In genomic region chr20:5933802-5934436, GRCh38 we compare ENCODE assay signal across 8 cellular contexts. TPM values are rescaled to one million over a fixed set of nuclear protein-coding genes. Genes with fewer than 3 reads are reported as not detected.
DNase-seq lines count a peak whose midpoint lies in the region; ATAC-seq and TF ChIP-seq lines count a peak whose summit lies in the region.

No MANE protein-coding gene starts in this region.

- 74% methylated on average over 7 of the region's 7 CpGs for WGBS in liver

- H3K4me1 Mint-ChIP-seq in activated CD4-positive, alpha-beta T cell treated with anti-CD3 and anti-CD28 coated beads, Interleukin-2, amount 10 ng/mL, durations not matched to agents 7 days and 5 days: no peaks in the 10 kb centered on the region
- no peaks in the 10 kb centered on the region for H3K4me1 Mint-ChIP-seq in activated CD8-positive, alpha-beta memory T cell treated with anti-CD3 and anti-CD28 coated beads, Interleukin-2, amount 10 ng/mL, durations not matched to agents 7 days and 5 days

- H3K27ac ChIP-seq in liver (ENCODE audit: low read depth in 1 of 2, low read length in 2 of 2) (no peak overlapping the region), Peyer's patch (no peak overlapping the region), vagina (no peak overlapping the region)

- H3K9me3 Mint-ChIP-seq in activated CD4-positive, alpha-beta T cell treated with anti-CD3 and anti-CD28 coated beads, Interleukin-2, amount 10 ng/mL, durations not matched to agents 7 days and 5 days: no peaks in the 10 kb centered on the region
- no peaks in the 10 kb centered on the region for H3K9me3 Mint-ChIP-seq in activated CD8-positive, alpha-beta memory T cell treated with anti-CD3 and anti-CD28 coated beads, Interleukin-2, amount 10 ng/mL, durations not matched to agents 7 days and 5 days (ENCODE audit: low read depth)

- peaks cover 1% of the 10 kb centered on the region for H3K27me3 Mint-ChIP-seq in activated CD4-positive, alpha-beta T cell treated with anti-CD3 and anti-CD28 coated beads, Interleukin-2, amount 10 ng/mL, durations not matched to agents 7 days and 5 days
- peaks cover 6% of the 10 kb centered on the region for H3K27me3 Mint-ChIP-seq in activated CD8-positive, alpha-beta memory T cell treated with anti-CD3 and anti-CD28 coated beads, Interleukin-2, amount 10 ng/mL, durations not matched to agents 7 days and 5 days

- ATAC-seq in SK-N-SH treated with all-trans-retinoic acid at 6 μM for 48 hours: peak; percentile 80
- no peak for ATAC-seq in activated CD8-positive, alpha-beta memory T cell treated with anti-CD3 and anti-CD28 coated beads, Interleukin-2, amount 10 ng/mL, durations not matched to agents 7 days and 5 days

- H3K4me3 Mint-ChIP-seq in activated CD4-positive, alpha-beta T cell treated with anti-CD3 and anti-CD28 coated beads, Interleukin-2, amount 10 ng/mL, durations not matched to agents 7 days and 5 days: no peak overlapping the region
- H3K4me3 Mint-ChIP-seq in activated CD8-positive, alpha-beta memory T cell treated with anti-CD3 and anti-CD28 coated beads, Interleukin-2, amount 10 ng/mL, durations not matched to agents 7 days and 5 days: no peak overlapping the region

- H3K9ac ChIP-seq in liver (ENCODE audit: low read depth in 1 of 2, low read length in 2 of 2): no peak overlapping the region

- POLR2A ChIA-PET in activated CD4-positive, alpha-beta T cell treated with anti-CD3 and anti-CD28 coated beads, Interleukin-2, amount 10 ng/mL, durations not matched to agents 7 days and 5 days (lab: Charles Lee): no interaction called here

- no peak overlapping the region for H3K27ac Mint-ChIP-seq in activated CD4-positive, alpha-beta T cell treated with anti-CD3 and anti-CD28 coated beads, Interleukin-2, amount 10 ng/mL, durations not matched to agents 7 days and 5 days
- no peak overlapping the region for H3K27ac Mint-ChIP-seq in activated CD8-positive, alpha-beta memory T cell treated with anti-CD3 and anti-CD28 coated beads, Interleukin-2, amount 10 ng/mL, durations not matched to agents 7 days and 5 days

- TF ChIP-seq POLR2A in Peyer's patch (IDR thresholded peaks at IDR 0.05): no peak
- no peak for TF ChIP-seq POLR2A in vagina (IDR thresholded peaks at IDR 0.05)

- H3K27me3 ChIP-seq in liver (ENCODE audit: control insufficient read depth in 4 of 4, insufficient read depth in 4 of 4, low read length in 3 of 4): no peaks in the 10 kb centered on the region
- H3K27me3 ChIP-seq in Peyer's patch: no peaks in the 10 kb centered on the region
- no peaks in the 10 kb centered on the region for H3K27me3 ChIP-seq in vagina

- peaks cover 0 to 11% (median 6%) of the 10 kb centered on the region in 4 donors for H3K36me3 ChIP-seq in liver (ENCODE audit: control insufficient read depth in 4 of 4, insufficient read depth in 3 of 4, low read depth in 1 of 4, low read length in 3 of 4)
- H3K36me3 ChIP-seq in Peyer's patch: peaks cover 0 to 16% (median 0%) of the 10 kb centered on the region in 3 donors
- H3K36me3 ChIP-seq in vagina: peaks cover 0 to 9% of the 10 kb centered on the region in 2 donors

- DNase-seq in activated CD4-positive, alpha-beta T cell treated with anti-CD3 and anti-CD28 coated beads, Interleukin-2, amount 10 ng/mL, durations not matched to agents 7 days and 5 days: peak; percentile 24
- no peak for DNase-seq in activated CD4-positive, alpha-beta T cell treated with anti-CD3 and anti-CD28 coated beads for 1 hour
- DNase-seq in HT-29 (ENCODE audit: low spot score): peak; percentile 49
- DNase-seq in Peyer's patch: no peak
- DNase-seq in vagina (ENCODE audit: extremely low spot score in 2 of 2): no peak
- DNase-seq in activated CD8-positive, alpha-beta memory T cell treated with anti-CD3 and anti-CD28 coated beads, Interleukin-2, amount 10 ng/mL, durations not matched to agents 7 days and 5 days: no peak

- no peak overlapping the region for H3K4me3 ChIP-seq in liver (ENCODE audit: low read depth in 1 of 3, low read length in 3 of 3)
- no peak overlapping the region for H3K4me3 ChIP-seq in Peyer's patch
- H3K4me3 ChIP-seq in vagina: no peak overlapping the region

- peak; percentile 17 to 41 for TF ChIP-seq RAD21 in liver (IDR thresholded peaks at IDR 0.05)

- peaks cover 5% of the 10 kb centered on the region for H3K36me3 Mint-ChIP-seq in activated CD4-positive, alpha-beta T cell treated with anti-CD3 and anti-CD28 coated beads, Interleukin-2, amount 10 ng/mL, durations not matched to agents 7 days and 5 days (ENCODE audit: low read depth)
- H3K36me3 Mint-ChIP-seq in activated CD8-positive, alpha-beta memory T cell treated with anti-CD3 and anti-CD28 coated beads, Interleukin-2, amount 10 ng/mL, durations not matched to agents 7 days and 5 days: peaks cover 2% of the 10 kb centered on the region

- no peak for TF ChIP-seq CTCF in liver (IDR thresholded peaks at IDR 0.05; ENCODE audit: low read depth, low read length, missing input control)
- peak in 3 of 6 experiments; percentile 13 to 24 (median 17) for TF ChIP-seq CTCF in Peyer's patch (IDR thresholded peaks at IDR 0.05)
- TF ChIP-seq CTCF in vagina (IDR thresholded peaks at IDR 0.05): no peak

- CTCF ChIA-PET in activated CD4-positive, alpha-beta T cell treated with anti-CD3 and anti-CD28 coated beads, Interleukin-2, amount 10 ng/mL, durations not matched to agents 7 days and 5 days (lab: Charles Lee): interaction anchor here (1.0 kb wide), 1 partner anchor 405 kb away, joined by 3 read pairs; no protein-coding TSS in a partner anchor
- CTCF ChIA-PET in activated CD8-positive, alpha-beta memory T cell treated with anti-CD3 and anti-CD28 coated beads, Interleukin-2, amount 10 ng/mL, durations not matched to agents 7 days and 5 days (lab: Charles Lee): interaction anchor here (1.4 to 2.2 kb wide), 3 partner anchors 20 to 405 kb away, joined by 3 to 9 read pairs (median 9); no protein-coding TSS in a partner anchor

- H3K9me3 ChIP-seq in liver (ENCODE audit: control insufficient read depth in 4 of 4, low read length in 3 of 4) (no peaks in the 10 kb centered on the region), Peyer's patch (no peaks in the 10 kb centered on the region), vagina (no peaks in the 10 kb centered on the region)

- H3K4me1 ChIP-seq in liver (ENCODE audit: control insufficient read depth in 4 of 4, insufficient read depth in 4 of 4, low read length in 3 of 4) (no peaks in the 10 kb centered on the region), Peyer's patch (no peaks in the 10 kb centered on the region), vagina (no peaks in the 10 kb centered on the region)

- intact Hi-C loops in vagina (cut with DNase I): no loop called here

TF ChIP-seq in SK-N-SH treated with all-trans-retinoic acid at 6 μM for 48 hours, 23 proteins besides CTCF, POLR2A, EP300 and RAD21 (continues in another document):
- no peak for TF ChIP-seq ESRRG (CRISPR knock-in tag; IDR thresholded peaks at IDR 0.05)
- TF ChIP-seq ZFP3 (CRISPR knock-in tag; IDR thresholded peaks at IDR 0.05): no peak
- no peak for TF ChIP-seq ARNTL (CRISPR knock-in tag; IDR thresholded peaks at IDR 0.05; ENCODE audit: borderline replicate concordance, low read depth)
- TF ChIP-seq GLIS3 (CRISPR knock-in tag; IDR thresholded peaks at IDR 0.05): no peak
- TF ChIP-seq ZNF565 (CRISPR knock-in tag; conservative IDR thresholded peaks at IDR 0.05; ENCODE audit: low read depth): no peak
- no peak for TF ChIP-seq BACH2 (CRISPR knock-in tag; IDR thresholded peaks at IDR 0.05; ENCODE audit: borderline replicate concordance)
- no peak for TF ChIP-seq ZFP30 (CRISPR knock-in tag; IDR thresholded peaks at IDR 0.05)
- TF ChIP-seq PPARA (CRISPR knock-in tag; IDR thresholded peaks at IDR 0.05; ENCODE audit: borderline replicate concordance): no peak
- TF ChIP-seq TCF4 (CRISPR knock-in tag; IDR thresholded peaks at IDR 0.05; ENCODE audit: borderline replicate concordance): no peak

TF ChIP-seq in liver, 16 proteins besides CTCF, POLR2A, EP300 and RAD21 (continues in another document):
- TF ChIP-seq YY1 (IDR thresholded peaks at IDR 0.05): no peak
- TF ChIP-seq TAF1 (conservative IDR thresholded peaks at IDR 0.05): no peak
- no peak for TF ChIP-seq HNF4G (IDR thresholded peaks at IDR 0.05)
- TF ChIP-seq ATF3 (IDR thresholded peaks at IDR 0.05): no peak
- TF ChIP-seq EGR1 (IDR thresholded peaks at IDR 0.05; ENCODE audit: low read depth in 2 of 2): no peak
- TF ChIP-seq JUND (IDR thresholded peaks at IDR 0.05): no peak

RNA-seq across cellular contexts. Expression of gene TRMT6, which starts 16.4 kb away (rescaled TPM):
- total RNA-seq in activated CD4-positive, alpha-beta T cell treated with anti-CD3 and anti-CD28 coated beads, Interleukin-2, amount 10 ng/mL, durations not matched to agents 7 days and 5 days: 10 to 100 TPM; 15.1 to 17.8 TPM
- total RNA-seq in HT-29 (2014; rRNA removed; shearing (Covaris generic)): 15.5 and 17.8 TPM in 2 replicates
- total RNA-seq in liver (1 to 10 TPM; 3.1 to 4.2 TPM), Peyer's patch (10 to 100 TPM in 1 of 4 donors, 1 to 10 TPM in 3; 3.5 to 18.2 (median 5.6) TPM), vagina (9.6 TPM)
- polyA plus RNA-seq in liver: 1 to 10 TPM; 3.9 to 6.2 TPM
- 10 to 100 TPM; 12.5 to 18.9 TPM for total RNA-seq in activated CD8-positive, alpha-beta memory T cell treated with anti-CD3 and anti-CD28 coated beads, Interleukin-2, amount 10 ng/mL, durations not matched to agents 7 days and 5 days

RNA-seq across cellular contexts. Expression of gene MCM8, which starts 16.5 kb away (rescaled TPM):
- 10 to 100 TPM; 32.1 to 32.4 TPM for total RNA-seq in activated CD4-positive, alpha-beta T cell treated with anti-CD3 and anti-CD28 coated beads, Interleukin-2, amount 10 ng/mL, durations not matched to agents 7 days and 5 days
- total RNA-seq in HT-29 (2014; rRNA removed; shearing (Covaris generic)): 11.6 and 14.0 TPM in 2 replicates
- total RNA-seq in liver (10 to 100 TPM in 1 of 2 donors, 1 to 10 TPM in 1; 2.1 to 11.0 TPM), Peyer's patch (10 to 100 TPM in 1 of 4 donors, 1 to 10 TPM in 3; 5.8 to 25.6 (median 6.2) TPM), vagina (2.5 TPM)
- polyA plus RNA-seq in liver: under 1 TPM; 0.49 to 0.97 TPM
- 10 to 100 TPM; 31.4 to 37.5 TPM for total RNA-seq in activated CD8-positive, alpha-beta memory T cell treated with anti-CD3 and anti-CD28 coated beads, Interleukin-2, amount 10 ng/mL, durations not matched to agents 7 days and 5 days

RNA-seq across cellular contexts. Expression of gene CHGB, which starts 22.6 kb away (rescaled TPM):
- total RNA-seq in activated CD4-positive, alpha-beta T cell treated with anti-CD3 and anti-CD28 coated beads, Interleukin-2, amount 10 ng/mL, durations not matched to agents 7 days and 5 days: not detected
- not detected in 2 replicates for total RNA-seq in HT-29 (2014; rRNA removed; shearing (Covaris generic))
- under 1 TPM in 1 of 2 donors, not detected in 1; 0.19 TPM for total RNA-seq in liver
- not detected for polyA plus RNA-seq in liver
- 10 to 100 TPM in 3 of 4 donors, not detected in 1; 11.2 to 19.6 (median 11.7) TPM for total RNA-seq in Peyer's patch
- total RNA-seq in vagina: 18.7 TPM
- total RNA-seq in activated CD8-positive, alpha-beta memory T cell treated with anti-CD3 and anti-CD28 coated beads, Interleukin-2, amount 10 ng/mL, durations not matched to agents 7 days and 5 days: not detected

Comparison
In these comparisons a context has a peak if more than half of its experiments do, and no peak if none do; other contexts are left out.
1. DNase-seq: peak in activated CD4-positive, alpha-beta T cell treated with anti-CD3 and anti-CD28 coated beads, Interleukin-2, amount 10 ng/mL, durations not matched to agents 7 days and 5 days (single experiment) and HT-29 (single experiment); none in activated CD4-positive, alpha-beta T cell treated with anti-CD3 and anti-CD28 coated beads for 1 hour (single experiment), Peyer's patch (0 of 3), vagina (0 of 2) and activated CD8-positive, alpha-beta memory T cell treated with anti-CD3 and anti-CD28 coated beads, Interleukin-2, amount 10 ng/mL, durations not matched to agents 7 days and 5 days (single experiment).